Comparison of ENCODE assay signal across 1 cellular context in the genomic region with DNA sequence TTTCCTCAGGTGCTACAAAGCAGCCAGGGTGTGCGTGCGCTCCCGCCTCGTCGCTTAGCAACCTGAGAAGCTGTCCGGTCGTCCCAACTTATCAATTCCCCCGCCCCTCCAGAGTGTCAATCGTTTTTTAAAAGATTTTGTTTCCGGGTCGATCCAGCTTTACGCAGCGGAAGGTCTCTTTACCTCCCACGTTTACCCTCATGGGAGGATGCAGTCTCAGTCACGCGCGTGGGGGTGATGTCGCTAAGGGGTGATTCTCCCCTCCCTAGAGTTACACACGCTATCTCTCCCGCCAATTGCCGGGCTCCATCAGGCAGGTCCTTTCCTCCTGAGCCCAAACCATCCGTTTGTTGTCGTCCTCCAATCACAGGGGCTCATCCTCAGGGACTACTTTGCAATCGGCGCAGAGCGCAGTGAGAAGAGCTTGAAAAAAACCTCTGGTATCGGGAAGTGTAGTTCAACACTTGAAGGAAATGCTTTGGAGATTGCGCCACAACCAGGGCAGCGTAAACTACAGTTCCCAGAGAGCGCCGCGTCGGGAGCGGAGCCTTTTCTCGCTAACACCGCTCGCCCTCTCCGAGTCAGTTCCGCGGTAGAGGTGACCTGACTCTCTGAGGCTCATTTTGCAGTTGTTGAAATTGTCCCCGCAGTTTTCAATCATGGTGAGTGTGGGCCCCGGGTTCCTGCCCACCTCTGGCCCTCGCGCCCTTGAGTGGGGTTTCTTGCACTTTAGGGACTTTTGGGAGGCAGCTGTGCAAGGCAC.
TF ChIP-seq lines count a peak whose summit lies in the region.

TSS of gene MDH1 (plus strand) at position 579 of the 763 bp plus-strand sequence. CDS start at position 660, 81 bp downstream.
A gene with protein sequence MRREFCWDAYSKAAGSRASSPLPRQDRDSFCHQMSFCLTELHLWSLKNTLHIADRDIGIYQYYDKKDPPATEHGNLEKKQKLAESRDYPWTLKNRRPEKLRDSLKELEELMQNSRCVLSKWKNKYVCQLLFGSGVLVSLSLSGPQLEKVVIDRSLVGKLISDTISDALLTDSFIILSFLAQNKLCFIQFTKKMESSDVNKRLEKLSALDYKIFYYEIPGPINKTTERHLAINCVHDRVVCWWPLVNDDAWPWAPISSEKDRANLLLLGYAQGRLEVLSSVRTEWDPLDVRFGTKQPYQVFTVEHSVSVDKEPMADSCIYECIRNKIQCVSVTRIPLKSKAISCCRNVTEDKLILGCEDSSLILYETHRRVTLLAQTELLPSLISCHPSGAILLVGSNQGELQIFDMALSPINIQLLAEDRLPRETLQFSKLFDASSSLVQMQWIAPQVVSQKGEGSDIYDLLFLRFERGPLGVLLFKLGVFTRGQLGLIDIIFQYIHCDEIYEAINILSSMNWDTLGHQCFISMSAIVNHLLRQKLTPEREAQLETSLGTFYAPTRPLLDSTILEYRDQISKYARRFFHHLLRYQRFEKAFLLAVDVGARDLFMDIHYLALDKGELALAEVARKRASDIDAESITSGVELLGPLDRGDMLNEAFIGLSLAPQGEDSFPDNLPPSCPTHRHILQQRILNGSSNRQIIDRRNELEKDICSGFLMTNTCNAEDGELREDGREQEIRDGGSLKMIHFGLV (minus strand): TSS at position 93 of the 763 bp plus-strand sequence. CDS start 206 bp downstream, outside the sequence.

TF ChIP-seq in K562, 482 proteins besides CTCF, POLR2A, EP300 and RAD21 (continued from another document and continues in another):
- TF ChIP-seq, protein P1, sequence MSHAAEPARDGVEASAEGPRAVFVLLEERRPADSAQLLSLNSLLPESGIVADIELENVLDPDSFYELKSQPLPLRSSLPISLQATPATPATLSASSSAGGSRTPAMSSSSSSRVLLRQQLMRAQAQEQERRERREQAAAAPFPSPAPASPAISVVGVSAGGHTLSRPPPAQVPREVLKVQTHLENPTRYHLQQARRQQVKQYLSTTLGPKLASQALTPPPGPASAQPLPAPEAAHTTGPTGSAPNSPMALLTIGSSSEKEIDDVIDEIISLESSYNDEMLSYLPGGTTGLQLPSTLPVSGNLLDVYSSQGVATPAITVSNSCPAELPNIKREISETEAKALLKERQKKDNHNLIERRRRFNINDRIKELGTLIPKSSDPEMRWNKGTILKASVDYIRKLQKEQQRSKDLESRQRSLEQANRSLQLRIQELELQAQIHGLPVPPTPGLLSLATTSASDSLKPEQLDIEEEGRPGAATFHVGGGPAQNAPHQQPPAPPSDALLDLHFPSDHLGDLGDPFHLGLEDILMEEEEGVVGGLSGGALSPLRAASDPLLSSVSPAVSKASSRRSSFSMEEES (CRISPR knock-in tag; IDR thresholded peaks at IDR 0.05): no peak; the same call in 1 of the 2 replicates
- TF ChIP-seq HMG20B (CRISPR knock-in tag; IDR thresholded peaks at IDR 0.05) (no peak), NR2C2 (CRISPR knock-in tag; IDR thresholded peaks at IDR 0.05) (peak; percentile 93), NR2C2 (tag; IDR thresholded peaks at IDR 0.05) (peak; percentile 99), SRSF7 (optimal IDR thresholded peaks at IDR 0.05; ENCODE audit: low read depth, low read length) (no peak), STAG1 (CRISPR knock-in tag; IDR thresholded peaks at IDR 0.05; ENCODE audit: borderline replicate concordance) (no peak), CHD2 (IDR thresholded peaks at IDR 0.05; ENCODE audit: low read depth, low read length) (peak; percentile 90), KAT8 (IDR thresholded peaks at IDR 0.05; ENCODE audit: low read depth) (no peak), ELK3 (CRISPR knock-in tag; IDR thresholded peaks at IDR 0.05) (no peak), DMBX1 (CRISPR knock-in tag; IDR thresholded peaks at IDR 0.05; ENCODE audit: borderline replicate concordance) (peak; percentile 91), GATAD2B (IDR thresholded peaks at IDR 0.05; ENCODE audit: borderline replicate concordance) (no peak), MED1 (CRISPR knock-in tag; IDR thresholded peaks at IDR 0.05; ENCODE audit: borderline replicate concordance) (no peak), ZNF217 (CRISPR knock-in tag; IDR thresholded peaks at IDR 0.05) (no peak), HNRNPUL1 (IDR thresholded peaks at IDR 0.05; ENCODE audit: low read length) (no peak), CREM (IDR thresholded peaks at IDR 0.05; ENCODE audit: low read depth) (peak; percentile 93), BHLHE40 (IDR thresholded peaks at IDR 0.05; ENCODE audit: low read length) (peak; percentile 67), IFI16 (CRISPR knock-in tag; IDR thresholded peaks at IDR 0.05) (no peak), CBX8 (IDR thresholded peaks at IDR 0.05; ENCODE audit: borderline replicate concordance, extremely low read depth, low read depth, low read length, poor library complexity, severe bottlenecking) (no peak), TCFL5 (CRISPR knock-in tag; conservative IDR thresholded peaks at IDR 0.05) (no peak), ZBTB17 (CRISPR knock-in tag; IDR thresholded peaks at IDR 0.05) (peak; percentile 40; the same call in 1 of the 2 replicates), CBX3 (IDR thresholded peaks at IDR 0.05; ENCODE audit: borderline replicate concordance in 1 of 2, low read length in 2 of 2) (no peak), HDAC6 (IDR thresholded peaks at IDR 0.05; ENCODE audit: low read depth, low read length) (no peak), ZNF707 (CRISPR knock-in tag; conservative IDR thresholded peaks at IDR 0.05) (no peak), MLX (CRISPR knock-in tag; conservative IDR thresholded peaks at IDR 0.05) (no peak), RFX1 (IDR thresholded peaks at IDR 0.05) (peak; percentile 95), KDM4B (IDR thresholded peaks at IDR 0.05; ENCODE audit: borderline replicate concordance in 2 of 2, low read depth in 1 of 2) (peak in 1 of 2 experiments; percentile 71; a peak in 1 of 4 replicates), PKNOX1 (IDR thresholded peaks at IDR 0.05) (peak; percentile 90), E2F8 (IDR thresholded peaks at IDR 0.05; ENCODE audit: low read depth, partially characterized antibody) (peak; percentile 82), KHSRP (IDR thresholded peaks at IDR 0.05) (no peak), MYBL2 (IDR thresholded peaks at IDR 0.05; ENCODE audit: low read depth) (peak; percentile 85), MYBL2 (CRISPR knock-in tag; IDR thresholded peaks at IDR 0.05; ENCODE audit: borderline replicate concordance) (no peak), RBBP5 (IDR thresholded peaks at IDR 0.05; ENCODE audit: borderline replicate concordance, insufficient read depth, low read length, poor library complexity, severe bottlenecking) (no peak), ZFPM2 (CRISPR knock-in tag; IDR thresholded peaks at IDR 0.05) (no peak), ZNF263 (CRISPR knock-in tag; IDR thresholded peaks at IDR 0.05; ENCODE audit: borderline replicate concordance) (peak; percentile 63; the same call in 1 of the 2 replicates), FUS (optimal IDR thresholded peaks at IDR 0.05; ENCODE audit: low read depth, low read length) (no peak), CREB1 (IDR thresholded peaks at IDR 0.05) (peak; percentile 83), CREB1 (CRISPR knock-in tag; IDR thresholded peaks at IDR 0.05) (peak; percentile 83), ARID3B (CRISPR knock-in tag; IDR thresholded peaks at IDR 0.05; ENCODE audit: borderline replicate concordance) (no peak), SAFB (IDR thresholded peaks at IDR 0.05; ENCODE audit: borderline replicate concordance, low read depth, low read length) (peak; percentile 54; the same call in 1 of the 2 replicates), SRSF3 (IDR thresholded peaks at IDR 0.05; ENCODE audit: insufficient read depth, low read length) (no peak), PHF8 (IDR thresholded peaks at IDR 0.05; ENCODE audit: borderline replicate concordance, low read length) (peak; percentile 87), NFATC3 (IDR thresholded peaks at IDR 0.05) (no peak), CAMTA2 (CRISPR knock-in tag; conservative IDR thresholded peaks at IDR 0.05) (no peak), ZNF277 (CRISPR knock-in tag; IDR thresholded peaks at IDR 0.05; ENCODE audit: borderline replicate concordance) (no peak)
- TF ChIP-seq, protein P2, sequence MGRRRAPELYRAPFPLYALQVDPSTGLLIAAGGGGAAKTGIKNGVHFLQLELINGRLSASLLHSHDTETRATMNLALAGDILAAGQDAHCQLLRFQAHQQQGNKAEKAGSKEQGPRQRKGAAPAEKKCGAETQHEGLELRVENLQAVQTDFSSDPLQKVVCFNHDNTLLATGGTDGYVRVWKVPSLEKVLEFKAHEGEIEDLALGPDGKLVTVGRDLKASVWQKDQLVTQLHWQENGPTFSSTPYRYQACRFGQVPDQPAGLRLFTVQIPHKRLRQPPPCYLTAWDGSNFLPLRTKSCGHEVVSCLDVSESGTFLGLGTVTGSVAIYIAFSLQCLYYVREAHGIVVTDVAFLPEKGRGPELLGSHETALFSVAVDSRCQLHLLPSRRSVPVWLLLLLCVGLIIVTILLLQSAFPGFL (CRISPR knock-in tag; IDR thresholded peaks at IDR 0.05): no peak
- TF ChIP-seq, protein P3, sequence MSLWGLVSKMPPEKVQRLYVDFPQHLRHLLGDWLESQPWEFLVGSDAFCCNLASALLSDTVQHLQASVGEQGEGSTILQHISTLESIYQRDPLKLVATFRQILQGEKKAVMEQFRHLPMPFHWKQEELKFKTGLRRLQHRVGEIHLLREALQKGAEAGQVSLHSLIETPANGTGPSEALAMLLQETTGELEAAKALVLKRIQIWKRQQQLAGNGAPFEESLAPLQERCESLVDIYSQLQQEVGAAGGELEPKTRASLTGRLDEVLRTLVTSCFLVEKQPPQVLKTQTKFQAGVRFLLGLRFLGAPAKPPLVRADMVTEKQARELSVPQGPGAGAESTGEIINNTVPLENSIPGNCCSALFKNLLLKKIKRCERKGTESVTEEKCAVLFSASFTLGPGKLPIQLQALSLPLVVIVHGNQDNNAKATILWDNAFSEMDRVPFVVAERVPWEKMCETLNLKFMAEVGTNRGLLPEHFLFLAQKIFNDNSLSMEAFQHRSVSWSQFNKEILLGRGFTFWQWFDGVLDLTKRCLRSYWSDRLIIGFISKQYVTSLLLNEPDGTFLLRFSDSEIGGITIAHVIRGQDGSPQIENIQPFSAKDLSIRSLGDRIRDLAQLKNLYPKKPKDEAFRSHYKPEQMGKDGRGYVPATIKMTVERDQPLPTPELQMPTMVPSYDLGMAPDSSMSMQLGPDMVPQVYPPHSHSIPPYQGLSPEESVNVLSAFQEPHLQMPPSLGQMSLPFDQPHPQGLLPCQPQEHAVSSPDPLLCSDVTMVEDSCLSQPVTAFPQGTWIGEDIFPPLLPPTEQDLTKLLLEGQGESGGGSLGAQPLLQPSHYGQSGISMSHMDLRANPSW (CRISPR knock-in tag; IDR thresholded peaks at IDR 0.05): no peak
